In genomic region chr2:10411557-10411956, GRCh38 we compare ENCODE assay signal across 1 cellular context.
TF ChIP-seq lines count a peak whose summit lies in the region.

No MANE protein-coding gene starts in this region.

TF ChIP-seq in HepG2, 621 proteins besides CTCF, POLR2A, EP300 and RAD21:
- TF ChIP-seq TAF15 (IDR thresholded peaks at IDR 0.05; ENCODE audit: low read depth, low read length, poor library complexity, severe bottlenecking): no peak
- TF ChIP-seq ZSCAN12 (CRISPR knock-in tag; IDR thresholded peaks at IDR 0.05): no peak
- TF ChIP-seq ATF7 (IDR thresholded peaks at IDR 0.05): no peak
- TF ChIP-seq ATF7 (CRISPR knock-in tag; IDR thresholded peaks at IDR 0.05): no peak
- no peak for TF ChIP-seq KDM4B (CRISPR knock-in tag; IDR thresholded peaks at IDR 0.05)
- TF ChIP-seq, protein P1, sequence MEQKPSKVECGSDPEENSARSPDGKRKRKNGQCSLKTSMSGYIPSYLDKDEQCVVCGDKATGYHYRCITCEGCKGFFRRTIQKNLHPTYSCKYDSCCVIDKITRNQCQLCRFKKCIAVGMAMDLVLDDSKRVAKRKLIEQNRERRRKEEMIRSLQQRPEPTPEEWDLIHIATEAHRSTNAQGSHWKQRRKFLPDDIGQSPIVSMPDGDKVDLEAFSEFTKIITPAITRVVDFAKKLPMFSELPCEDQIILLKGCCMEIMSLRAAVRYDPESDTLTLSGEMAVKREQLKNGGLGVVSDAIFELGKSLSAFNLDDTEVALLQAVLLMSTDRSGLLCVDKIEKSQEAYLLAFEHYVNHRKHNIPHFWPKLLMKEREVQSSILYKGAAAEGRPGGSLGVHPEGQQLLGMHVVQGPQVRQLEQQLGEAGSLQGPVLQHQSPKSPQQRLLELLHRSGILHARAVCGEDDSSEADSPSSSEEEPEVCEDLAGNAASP (CRISPR knock-in tag; IDR thresholded peaks at IDR 0.05; ENCODE audit: borderline replicate concordance): no peak
- no peak for TF ChIP-seq HIVEP1 (CRISPR knock-in tag; IDR thresholded peaks at IDR 0.05)
- no peak for TF ChIP-seq ZNF839 (CRISPR knock-in tag; IDR thresholded peaks at IDR 0.05; ENCODE audit: borderline replicate concordance)
- no peak for TF ChIP-seq SPEN (CRISPR knock-in tag; IDR thresholded peaks at IDR 0.05; ENCODE audit: low read depth)
- TF ChIP-seq BCL6 (CRISPR knock-in tag; IDR thresholded peaks at IDR 0.05): no peak
